ENCODE assay signal across 14 cellular contexts in genomic region chr4:23891064-23891421, GRCh38. TPM values are rescaled to one million over a fixed set of nuclear protein-coding genes. Genes with fewer than 3 reads are reported as not detected.
DNase-seq lines count a peak whose midpoint lies in the region; ATAC-seq, FAIRE-seq and TF ChIP-seq lines count a peak whose summit lies in the region.
"Had no signal": no experiment of that assay in that cellular context is flagged by ENCODE, and none has a peak within 500 bp of the region (broad histone marks: within the 10 kb centered on the region; RNA-seq: fewer than 3 reads in every experiment).

No MANE protein-coding gene starts in this region.

- H4K20me1 ChIP-seq in astrocyte (ENCODE audit: insufficient read depth, low read length) (no peaks in the 10 kb centered on the region), HepG2 (ENCODE audit: insufficient read depth, low read length) (peaks cover 5% of the 10 kb centered on the region)

- TF ChIP-seq POLR2A in HepG2 (IDR thresholded peaks at IDR 0.05; ENCODE audit: insufficient read depth in 1 of 2, low read depth in 2 of 2, low read length in 2 of 2), result no peak

- TF ChIP-seq CTCF in BE2C (IDR thresholded peaks at IDR 0.05; ENCODE audit: low read depth, low read length) (no peak), astrocyte (IDR thresholded peaks at IDR 0.05; ENCODE audit: insufficient read depth, low read depth, low read length) (no peak), HepG2 (CRISPR knock-in tag; IDR thresholded peaks at IDR 0.05) (no peak)

- no peaks in the 10 kb centered on the region for H3K36me3 Mint-ChIP-seq in astrocyte (ENCODE audit: low read depth, unreplicated experiment)

- DNase-seq in BE2C (no peak), astrocyte (ENCODE audit: low read depth) (no peak), HepG2 (ENCODE audit: low spot score) (no peak), SKM-1 treated with dmso at 0.1 percent for 144 hours (lab: John Stamatoyannopoulos, UW; ENCODE audit: unreplicated experiment) (no peak), CD1c-positive myeloid dendritic cell (ENCODE audit: extremely low spot score) (no peak), superior temporal gyrus (ENCODE audit: extremely low spot score) (no peak)
- DNase-seq: activated CD4-positive, alpha-beta memory T cell treated with anti-CD3 and anti-CD28 coated beads, Interleukin-2, amount 10 ng/mL, durations not matched to agents 7 days and 5 days; activated effector memory CD4-positive, alpha-beta T cell treated with Interleukin-2 at 50 U/mL for 16 hours; NCI-H1417 treated with DMSO at 0.1 percent for 48 hours; NCI-H524; RPMI8226; T-helper 9 cell had no signal

- ATAC-seq in HepG2 (no peak; the same call in 2 of the 3 replicates), GM21447 (IDR thresholded peaks at IDR 0.05; ENCODE audit: unreplicated experiment) (no peak)

- no peak for FAIRE-seq in astrocyte (lab: Jason Lieb, UNC)
- FAIRE-seq in HepG2 (lab: Jason Lieb, UNC), result no peak

- H3K4me3 Mint-ChIP-seq in astrocyte (ENCODE audit: unreplicated experiment), result no peak overlapping the region
- H3K4me3 Mint-ChIP-seq: activated CD4-positive, alpha-beta memory T cell treated with anti-CD3 and anti-CD28 coated beads, Interleukin-2, amount 10 ng/mL, durations not matched to agents 7 days and 5 days had no signal

- H3K27ac ChIP-seq in astrocyte (ENCODE audit: low read depth, low read length) (no peak overlapping the region), HepG2 (ENCODE audit: extremely low read length, insufficient read depth, low read length) (peak overlapping the region; percentile 66), rectal smooth muscle tissue (ENCODE audit: low read depth, low read length) (peak overlapping the region; percentile 69)

- intact Hi-C loops in HepG2 (cut with micrococcal nuclease; ENCODE audit: unreplicated experiment), result no loop called here

- H3K4me1 Mint-ChIP-seq in astrocyte (ENCODE audit: low read depth, unreplicated experiment), result peaks cover 27% of the 10 kb centered on the region
- H3K4me1 Mint-ChIP-seq: activated CD4-positive, alpha-beta memory T cell treated with anti-CD3 and anti-CD28 coated beads, Interleukin-2, amount 10 ng/mL, durations not matched to agents 7 days and 5 days had no signal

- CTCF ChIA-PET in HepG2 (lab: Yijun Ruan, JAX; ENCODE audit: low intra/inter-chr PET ratio, low total read pairs), result no interaction called here

- peak overlapping the region; percentile 80; the same call in 1 of the 2 replicates for H3K4me3 ChIP-seq in BE2C (ENCODE audit: low read depth, low read length)
- H3K4me3 ChIP-seq in astrocyte (ENCODE audit: insufficient read depth, low read depth, low read length), result no peak overlapping the region
- peak overlapping the region; percentile 79 to 82 (median 80); a peak in 5 of 6 replicates for H3K4me3 ChIP-seq in HepG2 (replicated peaks in 1 of 3; ENCODE audit: insufficient read depth in 1 of 3, low read depth in 2 of 3, low read length in 3 of 3)
- peak overlapping the region; percentile 88 for H3K4me3 ChIP-seq in rectal smooth muscle tissue (ENCODE audit: low read length)

- H3K27me3 ChIP-seq in BE2C (no peaks in the 10 kb centered on the region), astrocyte (ENCODE audit: insufficient read depth, low read length) (peaks cover 2% of the 10 kb centered on the region), HepG2 (ENCODE audit: control insufficient read depth in 1 of 2, insufficient read depth in 2 of 2, low read length in 2 of 2) (peaks cover 2 to 4% of the 10 kb centered on the region in 2 experiments; a peak in 1 of 5 replicates), rectal smooth muscle tissue (ENCODE audit: control insufficient read depth, insufficient read depth, low read length) (no peaks in the 10 kb centered on the region)

- H3K9me3 ChIP-seq in BE2C, result no peaks in the 10 kb centered on the region
- H3K9me3 ChIP-seq in astrocyte (ENCODE audit: insufficient read depth, low read depth, low read length), result no peaks in the 10 kb centered on the region
- H3K9me3 ChIP-seq in HepG2 (ENCODE audit: low read length), result no peaks in the 10 kb centered on the region

- no peaks in the 10 kb centered on the region for H3K9me3 Mint-ChIP-seq in astrocyte (ENCODE audit: unreplicated experiment)
- H3K9me3 Mint-ChIP-seq: activated CD4-positive, alpha-beta memory T cell treated with anti-CD3 and anti-CD28 coated beads, Interleukin-2, amount 10 ng/mL, durations not matched to agents 7 days and 5 days had no signal

- TF ChIP-seq RAD21 in HepG2 (CRISPR knock-in tag; IDR thresholded peaks at IDR 0.05), result no peak

- H3K27ac Mint-ChIP-seq in astrocyte (ENCODE audit: unreplicated experiment), result no peak overlapping the region
- H3K27ac Mint-ChIP-seq: activated CD4-positive, alpha-beta memory T cell treated with anti-CD3 and anti-CD28 coated beads, Interleukin-2, amount 10 ng/mL, durations not matched to agents 7 days and 5 days had no signal

- no peaks in the 10 kb centered on the region for H3K79me2 ChIP-seq in astrocyte (ENCODE audit: insufficient read depth, low read length)
- peaks cover 44% of the 10 kb centered on the region for H3K79me2 ChIP-seq in HepG2 (ENCODE audit: insufficient read depth, low read length)

- no peaks in the 10 kb centered on the region for H3K27me3 Mint-ChIP-seq in astrocyte (ENCODE audit: low read depth, unreplicated experiment)

- peak in 1 of 2 experiments; percentile 39; a peak in 1 of 4 replicates for TF ChIP-seq EP300 in HepG2 (IDR thresholded peaks at IDR 0.05; ENCODE audit: low read depth in 2 of 2, low read length in 2 of 2)
- TF ChIP-seq EP300 in HepG2 (CRISPR knock-in tag; IDR thresholded peaks at IDR 0.05; ENCODE audit: borderline replicate concordance), result no peak

- no peaks in the 10 kb centered on the region for H3K36me3 ChIP-seq in BE2C
- no peaks in the 10 kb centered on the region for H3K36me3 ChIP-seq in astrocyte (ENCODE audit: insufficient read depth, low read length)
- 0 out of 5 replicates have a peak, but pooled peaks cover 1 to 4% of the 10 kb centered on the region in 2 experiments for H3K36me3 ChIP-seq in HepG2 (replicated peaks in 1 of 2; ENCODE audit: control insufficient read depth in 1 of 2, insufficient read depth in 2 of 2, low read length in 2 of 2)
- no peaks in the 10 kb centered on the region for H3K36me3 ChIP-seq in rectal smooth muscle tissue (ENCODE audit: control insufficient read depth, insufficient read depth, low read length)

- in situ Hi-C loops in HepG2 (cut with HindIII; ENCODE audit: extremely low pct_ligation_motif_present, low pct_unique_long_range_greater_than_20kb), result loop anchor here (25.0 kb wide), 1 partner anchor 696 kb away; the partner anchor contains the start of gene DHX15

- H3K4me2 ChIP-seq in astrocyte (ENCODE audit: low read length) (peak overlapping the region; percentile 96), HepG2 (ENCODE audit: low read depth, low read length) (peak overlapping the region; percentile 93)

- POLR2A ChIA-PET in HepG2 (lab: Yijun Ruan, JAX), result interaction anchor here (1.4 to 2.7 kb wide), 7 partner anchors 10 to 101 kb away, joined by 3 to 22 read pairs (median 6); no protein-coding TSS in a partner anchor

- 0% methylated on average over 1 of the region's 1 CpG for WGBS in HepG2 (ENCODE audit: low lambda C conversion rate)

- H3K9ac ChIP-seq in astrocyte (ENCODE audit: low read length), result no peak overlapping the region
- peak overlapping the region; percentile 75 for H3K9ac ChIP-seq in HepG2 (ENCODE audit: insufficient read depth, low read depth, low read length)
- no peak overlapping the region for H3K9ac ChIP-seq in rectal smooth muscle tissue (ENCODE audit: low read length)

- no TSS peak for BruUV-seq in HepG2 (replicated peaks; lab: Mats Ljungman, UMichigan)

- H3K4me1 ChIP-seq in BE2C, result peaks cover 3% of the 10 kb centered on the region
- peaks cover 21% of the 10 kb centered on the region for H3K4me1 ChIP-seq in astrocyte (ENCODE audit: insufficient read depth, low read length)
- peaks cover 29% of the 10 kb centered on the region for H3K4me1 ChIP-seq in HepG2 (ENCODE audit: insufficient read depth, low read length)
- peaks cover 6% of the 10 kb centered on the region for H3K4me1 ChIP-seq in rectal smooth muscle tissue (ENCODE audit: control insufficient read depth, insufficient read depth, low read length)

- H2AFZ ChIP-seq in astrocyte (ENCODE audit: low read depth, low read length) (no peak overlapping the region), HepG2 (ENCODE audit: low read length) (peak overlapping the region; percentile 76)

RNA-seq across cellular contexts. Expression of gene PPARGC1A, which starts 1.2 kb away (rescaled TPM):
- polyA plus RNA-seq in BE2C (2012; ENCODE audit: insufficient read depth, insufficient read length, low read depth), result 7.3 TPM
- 0.48 and 0.53 TPM in 2 replicates for total RNA-seq in astrocyte
- total RNA-seq in HepG2 (2016; rRNA removed; fragmentation: Illumina TruSeq; extraction: Trizol), result 18.8 and 20.7 TPM in 2 replicates
- 2.1 and 2.8 TPM in 2 replicates for total RNA-seq in HepG2 (2016; cell fraction: cytosol; rRNA removed; fragmentation: Illumina TruSeq; extraction: Trizol; ENCODE audit: low read depth)
- total RNA-seq in HepG2 (2016; cell fraction: insoluble cytoplasmic fraction; rRNA removed; fragmentation: Illumina TruSeq; extraction: Trizol), result 16.5 and 17.8 TPM in 2 replicates
- 5.2 and 6.9 TPM in 2 replicates for total RNA-seq in HepG2 (2016; cell fraction: membrane; rRNA removed; fragmentation: Illumina TruSeq; extraction: Trizol)
- 48.8 and 51.3 TPM in 2 replicates for total RNA-seq in HepG2 (2016; cell fraction: nucleus; rRNA removed; fragmentation: Illumina TruSeq; extraction: Trizol)
- polyA plus RNA-seq in HepG2 (2011; rRNA removed), result 26.3 and 37.3 TPM in 2 replicates
- polyA plus RNA-seq in HepG2 (2011; cell fraction: cytosol; rRNA removed), result 21.3 and 25.7 TPM in 2 replicates
- 53.6 and 57.4 TPM in 2 replicates for polyA plus RNA-seq in HepG2 (2011; cell fraction: nucleus; rRNA removed)
- polyA plus RNA-seq in HepG2 (2012), result 18.4 and 30.5 TPM in 2 replicates
- polyA plus RNA-seq in HepG2 (2016; cell fraction: cytosol; fragmentation: Illumina TruSeq; extraction: Trizol; ENCODE audit: low read depth), result 1.1 TPM in 2 replicates
- polyA plus RNA-seq in HepG2 (2016; cell fraction: insoluble cytoplasmic fraction; fragmentation: Illumina TruSeq; extraction: Trizol; ENCODE audit: low read depth), result 10.3 and 10.7 TPM in 2 replicates
- polyA plus RNA-seq in HepG2 (2016; cell fraction: membrane; fragmentation: Illumina TruSeq; extraction: Trizol; ENCODE audit: low read depth), result 1.2 and 1.5 TPM in 2 replicates
- 13.7 and 14.4 TPM in 2 replicates for polyA plus RNA-seq in HepG2 (2016; cell fraction: nucleus; fragmentation: Illumina TruSeq; extraction: Trizol; ENCODE audit: insufficient read depth, low read depth)
- polyA minus RNA-seq in HepG2 (2011; rRNA and poly(A)+ RNA removed; ENCODE audit: low replicate concordance), result 26.6 and 166 TPM in 2 replicates
- 30.3 and 31.7 TPM in 2 replicates for polyA minus RNA-seq in HepG2 (2011; cell fraction: cytosol; rRNA and poly(A)+ RNA removed)
- 453 and 498 TPM in 2 replicates for polyA minus RNA-seq in HepG2 (2011; cell fraction: nucleus; rRNA and poly(A)+ RNA removed)
- total RNA-seq: activated CD4-positive, alpha-beta memory T cell treated with anti-CD3 and anti-CD28 coated beads, Interleukin-2, amount 10 ng/mL, durations not matched to agents 7 days and 5 days had no signal
